8 cellular contexts compared by ENCODE assay signal in the genomic region with DNA sequence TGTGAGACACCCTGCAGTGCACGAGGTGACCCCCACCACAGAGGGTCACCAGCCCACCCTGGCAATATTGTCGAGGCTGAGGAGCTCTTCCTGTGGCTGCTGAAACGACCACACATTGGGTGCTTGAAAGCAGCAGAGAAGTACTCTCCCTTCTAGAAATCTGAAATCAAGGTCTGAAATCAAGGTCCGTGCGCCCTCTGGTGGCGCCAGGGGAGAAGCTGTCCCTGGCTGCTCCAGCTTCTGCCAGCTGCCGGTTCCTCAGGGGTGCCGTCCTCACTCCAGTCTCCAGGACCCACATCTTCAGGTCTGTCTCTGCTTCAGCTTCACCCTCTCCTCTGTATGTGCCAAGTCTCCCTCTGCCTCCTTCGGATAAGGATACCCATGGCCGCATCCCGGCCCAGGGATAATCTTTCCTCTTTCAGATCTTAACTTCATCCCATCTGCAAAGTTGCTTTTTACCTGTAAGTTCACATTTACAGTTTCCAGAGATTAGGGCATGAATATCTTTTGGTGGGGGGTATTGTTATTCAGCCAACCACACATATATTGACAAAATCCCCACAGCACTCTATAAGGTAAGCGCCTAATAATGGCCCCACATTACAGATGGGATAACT.
DNase-seq lines count a peak whose midpoint lies in the region; ATAC-seq and TF ChIP-seq lines count a peak whose summit lies in the region.

No MANE protein-coding gene starts in this region.

- H3K9me3 ChIP-seq in endocrine pancreas (ENCODE audit: control insufficient read depth, low read length), result no peaks in the 10 kb centered on the region

- H3K4me1 ChIP-seq in endocrine pancreas (ENCODE audit: control insufficient read depth, insufficient read depth, low read length), result no peaks in the 10 kb centered on the region

- ATAC-seq in GM18858 (IDR thresholded peaks at IDR 0.05; ENCODE audit: unreplicated experiment), result no peak

- TF ChIP-seq CTCF in HL-60 (IDR thresholded peaks at IDR 0.05; ENCODE audit: insufficient read depth, low read length), result peak; percentile 97

- DNase-seq in COR-L47 (lab: John Stamatoyannopoulos, UW) (peak; percentile 60), HL-60 (ENCODE audit: low read depth in 1 of 2, low spot score in 1 of 2) (peak; percentile 8 to 51), NOMO-1 (lab: John Stamatoyannopoulos, UW; ENCODE audit: unreplicated experiment in 2 of 2) (peak; percentile 5 to 63), midbrain (lab: John Stamatoyannopoulos, UW) (peak; percentile 76)
- peak; percentile 7 to 47 (median 44) for DNase-seq in activated CD8-positive, alpha-beta memory T cell treated with anti-CD3 and anti-CD28 coated beads for 48 hours (ENCODE audit: low read depth in 2 of 3, low spot score in 2 of 3)
- DNase-seq in stimulated activated CD8-positive, alpha-beta memory T cell treated with anti-CD3 and anti-CD28 coated beads, Interleukin-4, amount 100 ng/mL, for 4 hours (ENCODE audit: low read depth in 2 of 2, low spot score in 1 of 2), result peak; percentile 7 to 32

- H3K36me3 ChIP-seq in endocrine pancreas (ENCODE audit: control insufficient read depth, insufficient read depth, low read length), result no peaks in the 10 kb centered on the region

- H3K27me3 ChIP-seq in HL-60 (ENCODE audit: insufficient read depth, poor library complexity, severe bottlenecking) (no peaks in the 10 kb centered on the region), endocrine pancreas (ENCODE audit: control insufficient read depth, insufficient read depth, low read length) (no peaks in the 10 kb centered on the region)

- H3K9ac ChIP-seq in endocrine pancreas (ENCODE audit: control insufficient read depth, insufficient read depth, low read length), result peak overlapping the region; percentile 43

- no peak overlapping the region for H3K27ac ChIP-seq in HL-60 (replicated peaks)

- H3K4me3 ChIP-seq in HL-60 (replicated peaks; ENCODE audit: insufficient read depth, low read length) (no peak overlapping the region), endocrine pancreas (ENCODE audit: control insufficient read depth, insufficient read depth, low read length) (no peak overlapping the region)

Comparison
In these comparisons a context has a peak if more than half of its experiments do, and no peak if none do; other contexts are left out.
1. DNase-seq: peak in every context shown above with its lines; median percentile 76 in midbrain; 60 in COR-L47; 44 in activated CD8-positive, alpha-beta memory T cell treated with anti-CD3 and anti-CD28 coated beads for 48 hours; 34 in NOMO-1; 30 in HL-60; 20 in stimulated activated CD8-positive, alpha-beta memory T cell treated with anti-CD3 and anti-CD28 coated beads, Interleukin-4, amount 100 ng/mL, for 4 hours.